Comparison of ENCODE assay signal across 8 cellular contexts in genomic region chr1:209692745-209693504, GRCh38. TPM values are rescaled to one million over a fixed set of nuclear protein-coding genes. Genes with fewer than 3 reads are reported as not detected.
DNase-seq lines count a peak whose midpoint lies in the region; ATAC-seq lines count a peak whose summit lies in the region.

No MANE protein-coding gene starts in this region.

- H3K9me3 ChIP-seq in NT2/D1 (ENCODE audit: insufficient read depth, low read length), result no peaks in the 10 kb centered on the region

- peak; percentile 72 for ATAC-seq in GM18517 (IDR thresholded peaks at IDR 0.05; ENCODE audit: unreplicated experiment)

- peaks cover 34% of the 10 kb centered on the region for H3K4me1 ChIP-seq in ACC112 (ENCODE audit: control insufficient read depth, insufficient read depth, low read length, unreplicated experiment)
- no peaks in the 10 kb centered on the region for H3K4me1 ChIP-seq in NT2/D1 (ENCODE audit: insufficient read depth, insufficient read length)

- H3K27ac ChIP-seq in ACC112 (ENCODE audit: low read depth, low read length), result no peak overlapping the region
- peak overlapping the region; percentile 63 for H3K27ac ChIP-seq in epithelial cell of prostate

- H3K36me3 ChIP-seq in ACC112 (ENCODE audit: insufficient read depth, low read length) (no peaks in the 10 kb centered on the region), NT2/D1 (ENCODE audit: insufficient read depth, insufficient read length, low read length) (no peaks in the 10 kb centered on the region)

- peak overlapping the region; percentile 51 for H2AFZ ChIP-seq in ACC112 (ENCODE audit: low read length, unreplicated experiment)

- H3K9ac ChIP-seq in NT2/D1 (ENCODE audit: insufficient read length, low read depth), result no peak overlapping the region

- no peaks in the 10 kb centered on the region for H3K79me2 ChIP-seq in ACC112 (ENCODE audit: control insufficient read depth, insufficient read depth, low read length, unreplicated experiment)

- H3K27me3 ChIP-seq in ACC112 (ENCODE audit: insufficient read depth, low read length), result no peaks in the 10 kb centered on the region
- peaks cover 6% of the 10 kb centered on the region for H3K27me3 ChIP-seq in NT2/D1 (ENCODE audit: insufficient read depth, insufficient read length)

- DNase-seq in HS-5 (ENCODE audit: low read depth) (peak; percentile 60), NT2/D1 (ENCODE audit: low read depth, low spot score) (peak; percentile 74), epithelial cell of prostate (ENCODE audit: low read depth, low spot score) (peak; percentile 36), myocyte (ENCODE audit: low read depth) (peak; percentile 87)
- DNase-seq in activated CD8-positive, alpha-beta memory T cell treated with anti-CD3 and anti-CD28 coated beads, Interleukin-2, amount 50 U/mL, for 24 hours (ENCODE audit: extremely low read depth), result peak; percentile 47
- DNase-seq in stimulated activated CD8-positive, alpha-beta memory T cell treated with anti-CD3 and anti-CD28 coated beads, Interleukin-7, amount 100 ng/mL, for 1 hour (ENCODE audit: low read depth in 2 of 2), result peak; percentile 29 to 44

- H3K4me3 ChIP-seq in ACC112 (ENCODE audit: low read depth, low read length) (no peak overlapping the region), NT2/D1 (ENCODE audit: insufficient read length, low read depth) (no peak overlapping the region)

RNA-seq across cellular contexts. Expression of gene HSD11B1, which starts 11.7 kb away (rescaled TPM):
- total RNA-seq in myocyte, result 1.2 and 2.0 TPM in 2 replicates
- 0.63 TPM for polyA plus RNA-seq in myocyte (2012)

RNA-seq across cellular contexts. Expression of gene G0S2, which starts 17.7 kb away (rescaled TPM):
- 0.37 and 0.57 TPM in 2 replicates for total RNA-seq in myocyte
- polyA plus RNA-seq in myocyte (2012), result 0.48 TPM

RNA-seq across cellular contexts. Expression of gene LAMB3, which starts 40.7 kb away (rescaled TPM):
- total RNA-seq in myocyte, result 8.5 and 18.2 TPM in 2 replicates
- 4.4 TPM for polyA plus RNA-seq in myocyte (2012)

Comparison
In these comparisons a context has a peak if more than half of its experiments do, and no peak if none do; other contexts are left out.
1. DNase-seq: peak in every context shown above with its lines; median percentile 87 in myocyte; 74 in NT2/D1; 60 in HS-5; 47 in activated CD8-positive, alpha-beta memory T cell treated with anti-CD3 and anti-CD28 coated beads, Interleukin-2, amount 50 U/mL, for 24 hours; 36 in stimulated activated CD8-positive, alpha-beta memory T cell treated with anti-CD3 and anti-CD28 coated beads, Interleukin-7, amount 100 ng/mL, for 1 hour; 36 in epithelial cell of prostate.